Comparison of ENCODE assay signal across 8 cellular contexts in genomic region chr6:27753668-27754407, GRCh38.
A peak's percentile ranks its signal among the peaks of the same experiment; 100 is the strongest.
DNase-seq lines count a peak whose midpoint lies in the region; ATAC-seq, FAIRE-seq and TF ChIP-seq lines count a peak whose summit lies in the region.

No MANE protein-coding gene starts in this region.

- CTCF ChIA-PET in HepG2 (lab: Yijun Ruan, JAX; ENCODE audit: low intra/inter-chr PET ratio, low total read pairs): interaction anchor here (1.1 kb wide), 1 partner anchor 592 kb away, joined by 3 read pairs; no protein-coding TSS in a partner anchor

- no TSS peak for BruUV-seq in HepG2 (replicated peaks; lab: Mats Ljungman, UMichigan)

- peak overlapping the region; percentile 93 for H3K4me2 ChIP-seq in HepG2 (ENCODE audit: low read depth, low read length)

- in situ Hi-C loops in HepG2 (cut with HindIII; ENCODE audit: extremely low pct_ligation_motif_present, low pct_unique_long_range_greater_than_20kb): loop anchor here (5.0 kb wide), 1 partner anchor 237 kb away; no protein-coding TSS in a partner anchor

- TF ChIP-seq POLR2A in HepG2 (IDR thresholded peaks at IDR 0.05; ENCODE audit: insufficient read depth in 1 of 2, low read depth in 2 of 2, low read length in 2 of 2): no peak

- peak overlapping the region; percentile 38 for H3K9ac ChIP-seq in HepG2 (ENCODE audit: insufficient read depth, low read depth, low read length)

- under 1% methylated on average over 12 of the region's 12 CpGs for WGBS in HepG2 (ENCODE audit: low lambda C conversion rate)

- H3K27ac ChIP-seq in HepG2 (ENCODE audit: extremely low read length, insufficient read depth, low read length): no peak overlapping the region

- TF ChIP-seq CTCF in AG09309 (IDR thresholded peaks at IDR 0.05; ENCODE audit: control insufficient read depth, insufficient read depth, low read depth, low read length, missing control alignments): peak; percentile 22
- peak; percentile 42 for TF ChIP-seq CTCF in choroid plexus epithelial cell (conservative IDR thresholded peaks at IDR 0.05; ENCODE audit: low read depth, low read length)
- no peak for TF ChIP-seq CTCF in HepG2 (CRISPR knock-in tag; IDR thresholded peaks at IDR 0.05)

- POLR2A ChIA-PET in HepG2 (lab: Yijun Ruan, JAX): interaction anchor here (1.0 to 1.6 kb wide), 5 partner anchors 19 to 139 kb away, joined by 3 to 9 read pairs (median 4); a partner anchor contains a TSS

- ATAC-seq in GM18873 (IDR thresholded peaks at IDR 0.05; ENCODE audit: low FRiP score, unreplicated experiment) (peak; percentile 44), HG03196 (IDR thresholded peaks at IDR 0.05; ENCODE audit: unreplicated experiment) (peak; percentile 48), HepG2 (peak; percentile 76)

- TF ChIP-seq EP300 in HepG2 (IDR thresholded peaks at IDR 0.05; ENCODE audit: low read depth in 2 of 2, low read length in 2 of 2) (no peak), HepG2 (CRISPR knock-in tag; IDR thresholded peaks at IDR 0.05; ENCODE audit: borderline replicate concordance) (no peak)

- no peaks in the 10 kb centered on the region for H4K20me1 ChIP-seq in HepG2 (ENCODE audit: insufficient read depth, low read length)

- peaks cover 0 to 3% of the 10 kb centered on the region in 2 experiments; a peak in 1 of 5 replicates for H3K27me3 ChIP-seq in HepG2 (ENCODE audit: control insufficient read depth in 1 of 2, insufficient read depth in 2 of 2, low read length in 2 of 2)

- no peaks in the 10 kb centered on the region for H3K36me3 ChIP-seq in HepG2 (replicated peaks in 1 of 2; ENCODE audit: control insufficient read depth in 1 of 2, insufficient read depth in 2 of 2, low read length in 2 of 2)

- peak; percentile 13 for DNase-seq in AG09309 (ENCODE audit: low read depth)
- DNase-seq in NCI-H345 treated with DMSO at 0.1 percent for 48 hours (lab: John Stamatoyannopoulos, UW; ENCODE audit: unreplicated experiment): peak; percentile 85
- DNase-seq in activated CD4-positive, CD25-positive, alpha-beta regulatory T cell treated with anti-CD3 and anti-CD28 coated beads, Interleukin-2, amount 50 U/mL, for 16 hours (ENCODE audit: low read depth, low spot score): peak; percentile 42
- DNase-seq in choroid plexus epithelial cell (ENCODE audit: low read depth): peak; percentile 87
- peak; percentile 83 for DNase-seq in HepG2 (ENCODE audit: low spot score)
- peak; percentile 82 for DNase-seq in stimulated activated CD4-positive, alpha-beta T cell treated with anti-CD3 and anti-CD28 coated beads, Interleukin-4, amount 100 ng/mL, for 24 hours

- TF ChIP-seq RAD21 in HepG2 (CRISPR knock-in tag; IDR thresholded peaks at IDR 0.05): no peak

- H3K9me3 ChIP-seq in HepG2 (ENCODE audit: low read length): no peaks in the 10 kb centered on the region

- H3K4me3 ChIP-seq in AG09309 (ENCODE audit: control insufficient read depth, low read depth, low read length) (peak overlapping the region; percentile 43), choroid plexus epithelial cell (ENCODE audit: low read depth, low read length) (peak overlapping the region; percentile 60), HepG2 (replicated peaks in 1 of 3; ENCODE audit: insufficient read depth in 1 of 3, low read depth in 2 of 3, low read length in 3 of 3) (peak overlapping the region; percentile 63 to 88 (median 78))

- H3K79me2 ChIP-seq in HepG2 (ENCODE audit: insufficient read depth, low read length): no peaks in the 10 kb centered on the region

- intact Hi-C loops in HepG2 (cut with micrococcal nuclease; ENCODE audit: unreplicated experiment): loop anchor here (1.0 to 5.0 kb wide), 4 partner anchors 67 to 252 kb away; no protein-coding TSS in a partner anchor

- FAIRE-seq in HepG2 (lab: Jason Lieb, UNC): peak; percentile 82

- peak overlapping the region; percentile 76 for H2AFZ ChIP-seq in HepG2 (ENCODE audit: low read length)

- peaks cover 21% of the 10 kb centered on the region for H3K4me1 ChIP-seq in HepG2 (ENCODE audit: insufficient read depth, low read length)

TF ChIP-seq in HepG2, 621 proteins besides CTCF, POLR2A, EP300 and RAD21 (continues in another document):
- peak; percentile 78 for TF ChIP-seq ZNF652 (CRISPR knock-in tag; IDR thresholded peaks at IDR 0.05; ENCODE audit: borderline replicate concordance, low read depth)
- peak; percentile 23; the same call in 1 of the 2 replicates for TF ChIP-seq GABPA (IDR thresholded peaks at IDR 0.05; ENCODE audit: low read depth, low read length)
- TF ChIP-seq GABPA (CRISPR knock-in tag; IDR thresholded peaks at IDR 0.05; ENCODE audit: low read depth): peak; percentile 47
- TF ChIP-seq SOX5 (CRISPR knock-in tag; IDR thresholded peaks at IDR 0.05; ENCODE audit: borderline replicate concordance): 0 out of 2 replicates have a peak, but pooled peaks have one; percentile 14
- 0 out of 2 replicates have a peak, but pooled peaks have one; percentile 22 for TF ChIP-seq HOXA3 (CRISPR knock-in tag; IDR thresholded peaks at IDR 0.05)
- TF ChIP-seq ARID5B (CRISPR knock-in tag; IDR thresholded peaks at IDR 0.05): peak; percentile 40; the same call in 1 of the 2 replicates
- peak; percentile 40; the same call in 1 of the 2 replicates for TF ChIP-seq NFKB2 (CRISPR knock-in tag; IDR thresholded peaks at IDR 0.05; ENCODE audit: borderline replicate concordance)
- TF ChIP-seq ZNF326 (CRISPR knock-in tag; IDR thresholded peaks at IDR 0.05; ENCODE audit: borderline replicate concordance): no peak
- peak; percentile 19; the same call in 1 of the 2 replicates for TF ChIP-seq ZNF331 (CRISPR knock-in tag; IDR thresholded peaks at IDR 0.05)
- TF ChIP-seq SAP130 (CRISPR knock-in tag; IDR thresholded peaks at IDR 0.05; ENCODE audit: low read depth): peak; percentile 73
- TF ChIP-seq ZNF333 (CRISPR knock-in tag; IDR thresholded peaks at IDR 0.05; ENCODE audit: borderline replicate concordance): no peak
- TF ChIP-seq MYC (CRISPR knock-in tag; IDR thresholded peaks at IDR 0.05; ENCODE audit: borderline replicate concordance): peak; percentile 56; the same call in 1 of the 2 replicates
- peak; percentile 39; the same call in 1 of the 2 replicates for TF ChIP-seq ETV5 (CRISPR knock-in tag; IDR thresholded peaks at IDR 0.05; ENCODE audit: borderline replicate concordance)
- TF ChIP-seq GABPB1 (CRISPR knock-in tag; IDR thresholded peaks at IDR 0.05): peak; percentile 60
- 0 out of 2 replicates have a peak, but pooled peaks have one; percentile 39 for TF ChIP-seq TFDP1 (CRISPR knock-in tag; IDR thresholded peaks at IDR 0.05; ENCODE audit: borderline replicate concordance)
- TF ChIP-seq CSRNP1 (CRISPR knock-in tag; IDR thresholded peaks at IDR 0.05): no peak
- TF ChIP-seq NFE2L2 (IDR thresholded peaks at IDR 0.05; ENCODE audit: low read length): no peak
- peak; percentile 67 for TF ChIP-seq XRCC5 (optimal IDR thresholded peaks at IDR 0.05; ENCODE audit: low read length)
- TF ChIP-seq CBX2 (IDR thresholded peaks at IDR 0.05; ENCODE audit: low read depth, low read length): no peak
- TF ChIP-seq CBX2 (CRISPR knock-in tag; IDR thresholded peaks at IDR 0.05; ENCODE audit: low read depth): 0 out of 2 replicates have a peak, but pooled peaks have one; percentile 48

Comparison
In these comparisons a context has a peak if more than half of its experiments do, and no peak if none do; other contexts are left out.
1. DNase-seq: peak in every context shown above with its lines; median percentile 87 in choroid plexus epithelial cell; 85 in NCI-H345 treated with DMSO at 0.1 percent for 48 hours; 83 in HepG2; 82 in stimulated activated CD4-positive, alpha-beta T cell treated with anti-CD3 and anti-CD28 coated beads, Interleukin-4, amount 100 ng/mL, for 24 hours; 42 in activated CD4-positive, CD25-positive, alpha-beta regulatory T cell treated with anti-CD3 and anti-CD28 coated beads, Interleukin-2, amount 50 U/mL, for 16 hours; 13 in AG09309.